ENCODE assay signal across 1 cellular context in genomic region chr4:16007471-16008095, GRCh38.
TF ChIP-seq lines count a peak whose summit lies in the region.

No MANE protein-coding gene starts in this region.

TF ChIP-seq in SK-N-SH treated with all-trans-retinoic acid at 6 μM for 48 hours, 23 proteins besides CTCF, POLR2A, EP300 and RAD21 (continued from another document):
- TF ChIP-seq CREB5 (CRISPR knock-in tag; IDR thresholded peaks at IDR 0.05; ENCODE audit: low read depth) (no peak), TOX (CRISPR knock-in tag; IDR thresholded peaks at IDR 0.05; ENCODE audit: borderline replicate concordance) (no peak), CSRNP3 (CRISPR knock-in tag; IDR thresholded peaks at IDR 0.05) (no peak)
